12 cellular contexts compared by ENCODE assay signal in the genomic region with DNA sequence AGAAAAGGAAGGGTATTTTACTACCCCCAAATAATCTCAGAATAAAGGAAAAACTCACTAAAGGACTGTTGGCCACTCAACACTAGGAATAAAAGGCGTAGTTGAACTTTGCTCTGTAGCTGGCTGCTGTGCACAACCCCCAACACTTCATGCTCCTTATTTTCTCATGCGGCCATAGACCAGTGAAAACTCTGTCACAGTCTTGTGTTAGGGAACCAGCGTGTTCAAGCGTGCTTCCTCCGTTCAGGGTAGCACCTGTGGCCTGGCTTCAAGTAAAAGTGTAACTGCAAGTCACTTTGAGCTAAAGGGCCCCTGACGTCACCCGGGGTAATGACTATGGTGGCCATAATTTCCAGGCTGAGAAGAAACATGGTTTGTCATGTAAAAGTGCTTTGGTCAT. TPM values are rescaled to one million over a fixed set of nuclear protein-coding genes. Genes with fewer than 3 reads are reported as not detected.
DNase-seq lines count a peak whose midpoint lies in the region; ATAC-seq and TF ChIP-seq lines count a peak whose summit lies in the region.
"Had no signal": no experiment of that assay in that cellular context is flagged by ENCODE, and none has a peak within 500 bp of the region (broad histone marks: within the 10 kb centered on the region; RNA-seq: fewer than 3 reads in every experiment).

No MANE protein-coding gene starts in this region.

- H3K4me1 ChIP-seq in mucosa of descending colon (ENCODE audit: low read depth), result peaks cover 11% of the 10 kb centered on the region
- H3K4me1 ChIP-seq: heart right ventricle had no signal

- no peaks in the 10 kb centered on the region for H3K9me3 ChIP-seq in mucosa of descending colon
- H3K9me3 ChIP-seq: heart right ventricle had no signal

- H3K27ac ChIP-seq in dorsolateral prefrontal cortex, result no peak overlapping the region
- H3K27ac ChIP-seq: brain microvascular endothelial cell, heart right ventricle, neural progenitor cell had no signal

- no peaks in the 10 kb centered on the region for H3K4me1 Mint-ChIP-seq in immature natural killer cell
- H3K4me1 Mint-ChIP-seq: neural progenitor cell had no signal

- H3K27ac Mint-ChIP-seq in immature natural killer cell, result no peak overlapping the region
- H3K27ac Mint-ChIP-seq: neural progenitor cell had no signal

- peak in 2 of 3 donors; percentile 58 to 71 for DNase-seq in mucosa of descending colon
- DNase-seq in immature natural killer cell, result no peak
- no peak for DNase-seq in NCI-H1694 (lab: John Stamatoyannopoulos, UW)
- no peak for DNase-seq in dorsolateral prefrontal cortex
- DNase-seq in SHP77 (lab: John Stamatoyannopoulos, UW), result no peak
- DNase-seq: activated CD4-positive, CD25-positive, alpha-beta regulatory T cell treated with anti-CD3 and anti-CD28 coated beads, Interleukin-2, amount 50 U/mL, for 72 hours; brain microvascular endothelial cell; heart right ventricle had no signal

- ATAC-seq in GM18858 (IDR thresholded peaks at IDR 0.05; ENCODE audit: unreplicated experiment) (peak; percentile 93), GM21619 (IDR thresholded peaks at IDR 0.05; ENCODE audit: unreplicated experiment) (peak; percentile 98), HG03378 (IDR thresholded peaks at IDR 0.05; ENCODE audit: unreplicated experiment) (peak; percentile 95), mucosa of descending colon (peak; percentile 87)
- ATAC-seq: heart right ventricle had no signal

- H3K36me3 Mint-ChIP-seq in immature natural killer cell, result no peaks in the 10 kb centered on the region
- H3K36me3 Mint-ChIP-seq: neural progenitor cell had no signal

- intact Hi-C loops in mucosa of descending colon (cut with DNase I, micrococcal nuclease) (no loop called here), dorsolateral prefrontal cortex (cut with DNase I) (no loop called here)

- no peaks in the 10 kb centered on the region for H3K27me3 ChIP-seq in dorsolateral prefrontal cortex
- H3K27me3 ChIP-seq: brain microvascular endothelial cell, neural progenitor cell had no signal

- no peak overlapping the region for H3K4me3 Mint-ChIP-seq in immature natural killer cell
- H3K4me3 Mint-ChIP-seq: neural progenitor cell had no signal

- H3K4me3 ChIP-seq in mucosa of descending colon, result no peak overlapping the region
- no peak overlapping the region for H3K4me3 ChIP-seq in dorsolateral prefrontal cortex
- H3K4me3 ChIP-seq: heart right ventricle, neural progenitor cell had no signal

- TF ChIP-seq CTCF in mucosa of descending colon (IDR thresholded peaks at IDR 0.05) (no peak), dorsolateral prefrontal cortex (IDR thresholded peaks at IDR 0.05 in 54 of 56, conservative IDR thresholded peaks at IDR 0.05 in 2 of 56; ENCODE audit: low read depth in 1 of 56, partially characterized antibody in 56 of 56) (no peak)

- no peaks in the 10 kb centered on the region for H3K9me3 Mint-ChIP-seq in immature natural killer cell
- H3K9me3 Mint-ChIP-seq: neural progenitor cell had no signal

- peaks cover 0 to 8% (median 2%) of the 10 kb centered on the region in 3 donors for H3K27me3 Mint-ChIP-seq in immature natural killer cell (ENCODE audit: low read depth in 3 of 3)

- H3K36me3 ChIP-seq in mucosa of descending colon (ENCODE audit: low read depth), result no peaks in the 10 kb centered on the region
- H3K36me3 ChIP-seq: brain microvascular endothelial cell, heart right ventricle, neural progenitor cell had no signal

RNA-seq across cellular contexts. Expression of a gene that starts 27.0 kb away (rescaled TPM):
- total RNA-seq in mucosa of descending colon (10 to 100 TPM; 13.2 to 45.7 (median 30.4) TPM), dorsolateral prefrontal cortex (10 to 100 TPM in 16 of 120 experiments, 1 to 10 TPM in 104; 1.1 to 14.8 (median 5.8) TPM)
- polyA plus RNA-seq in immature natural killer cell, result under 1 TPM in 2 of 3 donors, not detected in 1; 0.74 to 0.81 TPM

RNA-seq across cellular contexts. Expression of a gene that starts 59.9 kb away (rescaled TPM):
- total RNA-seq in mucosa of descending colon (not detected), dorsolateral prefrontal cortex (under 1 TPM in 2 of 120 experiments, not detected in 118; 0.29 to 0.35 TPM)
- 1 to 10 TPM in 1 of 3 donors, not detected in 2; 2.1 TPM for polyA plus RNA-seq in immature natural killer cell
- total RNA-seq: heart right ventricle had no signal
- polyA plus RNA-seq: heart right ventricle had no signal

Comparison
In these comparisons a context has a peak if more than half of its experiments do, and no peak if none do; other contexts are left out.
1. DNase-seq: peak in mucosa of descending colon (2 of 3); none in immature natural killer cell (0 of 3), NCI-H1694 (single experiment), dorsolateral prefrontal cortex (0 of 10) and SHP77 (0 of 2).
2. Peak in every context shown above with its lines, with median percentiles within 50 percentile points of each other: ATAC-seq.